26 cellular contexts compared by ENCODE assay signal in genomic region chr14:95664046-95664445, GRCh38. TPM values are rescaled to one million over a fixed set of nuclear protein-coding genes. Genes with fewer than 3 reads are reported as not detected.
DNase-seq lines count a peak whose midpoint lies in the region; ATAC-seq, FAIRE-seq and TF ChIP-seq lines count a peak whose summit lies in the region.
"Had no signal": no experiment of that assay in that cellular context is flagged by ENCODE, and none has a peak within 500 bp of the region (broad histone marks: within the 10 kb centered on the region; RNA-seq: fewer than 3 reads in every experiment).

No MANE protein-coding gene starts in this region.

- CTCF ChIA-PET in activated B cell treated with CpG ODN at 0.5 μM for 24 hours (lab: Charles Lee): interaction anchor here (0.9 to 5.3 kb wide), 3 partner anchors 34 to 110 kb away, joined by 3 to 26 read pairs (median 4); no protein-coding TSS in a partner anchor

- H3K27me3 ChIP-seq in pancreas: no peaks in the 10 kb centered on the region
- H3K27me3 ChIP-seq in effector memory CD4-positive, alpha-beta T cell (replicated peaks; ENCODE audit: control insufficient read depth, insufficient read depth, low read length, poor library complexity, severe bottlenecking): no peaks in the 10 kb centered on the region
- H3K27me3 ChIP-seq: foreskin keratinocyte had no signal

- TF ChIP-seq CTCF in activated B cell treated with CpG ODN at 0.5 μM for 24 hours (IDR thresholded peaks at IDR 0.05) (no peak), pancreas (IDR thresholded peaks at IDR 0.05) (no peak)

- ATAC-seq in activated B cell treated with CpG ODN at 0.5 μM for 24 hours (ENCODE audit: low read depth) (no peak), pancreas (peak in 3 of 4 donors; percentile 19 to 41 (median 21)), GM19467 (IDR thresholded peaks at IDR 0.05; ENCODE audit: unreplicated experiment) (no peak)
- ATAC-seq: foreskin keratinocyte had no signal

- H3K4me3 ChIP-seq in pancreas: no peak overlapping the region
- no peak overlapping the region for H3K4me3 ChIP-seq in effector memory CD4-positive, alpha-beta T cell (ENCODE audit: insufficient read depth, low read depth, low read length, poor library complexity, severe bottlenecking)
- H3K4me3 ChIP-seq: SJSA1, smooth muscle cell had no signal

- H3K27me3 Mint-ChIP-seq in activated B cell treated with CpG ODN at 0.5 μM for 24 hours: peaks cover 29% of the 10 kb centered on the region
- H3K27me3 Mint-ChIP-seq: activated naive CD8-positive, alpha-beta T cell treated with anti-CD3 and anti-CD28 coated beads for 36 hours had no signal

- peak overlapping the region in 2 of 4 donors; percentile 62 to 63 for H3K27ac ChIP-seq in pancreas
- no peak overlapping the region for H3K27ac ChIP-seq in effector memory CD4-positive, alpha-beta T cell (ENCODE audit: insufficient read depth, low read length, poor library complexity, severe bottlenecking)
- H3K27ac ChIP-seq: foreskin keratinocyte, SJSA1 had no signal

- intact Hi-C loops in activated B cell treated with CpG ODN at 0.5 μM for 24 hours (cut with micrococcal nuclease) (loop anchor here (1.0 to 5.0 kb wide), 6 partner anchors 17 to 87 kb away; no protein-coding TSS in a partner anchor), pancreas (cut with DNase I) (no loop called here)

- H3K4me3 Mint-ChIP-seq in activated B cell treated with CpG ODN at 0.5 μM for 24 hours: no peak overlapping the region
- H3K4me3 Mint-ChIP-seq: activated naive CD8-positive, alpha-beta T cell treated with anti-CD3 and anti-CD28 coated beads for 36 hours; activated T-helper 1 cell treated with anti-CD3 and anti-CD28 coated beads, Interleukin-12 subunit alpha, Interleukin-12 subunit beta, Interleukin-2, Interleukin-4 antibody, amounts not matched to agents 30 ng/mL and 10 ng/mL and 1 ng/mL, durations not matched to agents 14 hours and 24 hours and 36 hours; brain; CD4-positive, alpha-beta memory T cell; nephron progenitor cell had no signal

- no peaks in the 10 kb centered on the region for H3K36me3 ChIP-seq in pancreas
- H3K36me3 ChIP-seq in effector memory CD4-positive, alpha-beta T cell (ENCODE audit: control insufficient read depth, insufficient read depth, low read length): no peaks in the 10 kb centered on the region
- H3K36me3 ChIP-seq: SJSA1 had no signal

- 31 to 38% methylated on average over 4 of the region's 4 CpGs for WGBS in pancreas, 2 donors

- peaks cover 13 to 40% (median 36%) of the 10 kb centered on the region in 3 donors for H3K4me1 ChIP-seq in pancreas
- H3K4me1 ChIP-seq in effector memory CD4-positive, alpha-beta T cell (ENCODE audit: control insufficient read depth, insufficient read depth, low read length, poor library complexity, severe bottlenecking): no peaks in the 10 kb centered on the region
- H3K4me1 ChIP-seq: foreskin keratinocyte, SJSA1 had no signal

- peak; percentile 50 for DNase-seq in COLO668 (lab: John Stamatoyannopoulos, UW; ENCODE audit: unreplicated experiment)
- DNase-seq in NCI-H1092 (lab: John Stamatoyannopoulos, UW): peak; percentile 55
- no peak for DNase-seq in activated B cell treated with CpG ODN at 0.5 μM for 24 hours
- peak in 4 of 6 donors; percentile 41 to 55 (median 54) for DNase-seq in pancreas
- no peak for DNase-seq in UCSD-AML1 (lab: John Stamatoyannopoulos, UW; ENCODE audit: unreplicated experiment)
- no peak for DNase-seq in effector memory CD4-positive, alpha-beta T cell
- no peak for DNase-seq in activated CD8-positive, alpha-beta memory T cell treated with anti-CD3 and anti-CD28 coated beads, Interleukin-2, amount 50 U/mL, for 48 hours
- DNase-seq: activated CD8-positive, alpha-beta memory T cell treated with anti-CD3 and anti-CD28 coated beads for 24 hours; activated naive CD8-positive, alpha-beta T cell treated with anti-CD3 and anti-CD28 coated beads for 36 hours; CD4-positive, alpha-beta memory T cell; foreskin keratinocyte; IMR-90; mesenchymal stem cell; NCI-H1930; nephron progenitor cell; stimulated activated CD4-positive, alpha-beta T cell treated with anti-CD3 and anti-CD28 coated beads, Interleukin-4, amount 100 ng/mL, for 1 hour had no signal

- H3K4me1 Mint-ChIP-seq in activated B cell treated with CpG ODN at 0.5 μM for 24 hours: peaks cover 92% of the 10 kb centered on the region

- peak overlapping the region; percentile 90 for H3K27ac Mint-ChIP-seq in activated B cell treated with CpG ODN at 0.5 μM for 24 hours
- H3K27ac Mint-ChIP-seq: activated naive CD8-positive, alpha-beta T cell treated with anti-CD3 and anti-CD28 coated beads for 36 hours; activated T-helper 1 cell treated with anti-CD3 and anti-CD28 coated beads, Interleukin-12 subunit alpha, Interleukin-12 subunit beta, Interleukin-2, Interleukin-4 antibody, amounts not matched to agents 30 ng/mL and 10 ng/mL and 1 ng/mL, durations not matched to agents 14 hours and 24 hours and 36 hours; brain; CD4-positive, alpha-beta memory T cell; nephron progenitor cell had no signal

- POLR2A ChIA-PET in activated B cell treated with CpG ODN at 0.5 μM for 24 hours (lab: Charles Lee): interaction anchor here (1.2 to 7.2 kb wide), 4 partner anchors 16 to 51 kb away, joined by 3 to 68 read pairs (median 10); no protein-coding TSS in a partner anchor

- no peak for FAIRE-seq in pancreas (lab: Jason Lieb, UNC)

- no peaks in the 10 kb centered on the region for H3K36me3 Mint-ChIP-seq in activated B cell treated with CpG ODN at 0.5 μM for 24 hours (ENCODE audit: low read depth)
- H3K36me3 Mint-ChIP-seq: activated naive CD8-positive, alpha-beta T cell treated with anti-CD3 and anti-CD28 coated beads for 36 hours; brain; CD4-positive, alpha-beta memory T cell had no signal

- no peaks in the 10 kb centered on the region for H3K9me3 Mint-ChIP-seq in activated B cell treated with CpG ODN at 0.5 μM for 24 hours
- H3K9me3 Mint-ChIP-seq: activated naive CD8-positive, alpha-beta T cell treated with anti-CD3 and anti-CD28 coated beads for 36 hours; activated T-helper 1 cell treated with anti-CD3 and anti-CD28 coated beads, Interleukin-12 subunit alpha, Interleukin-12 subunit beta, Interleukin-2, Interleukin-4 antibody, amounts not matched to agents 30 ng/mL and 10 ng/mL and 1 ng/mL, durations not matched to agents 14 hours and 24 hours and 36 hours; brain; nephron progenitor cell had no signal

- no peaks in the 10 kb centered on the region for H3K9me3 ChIP-seq in pancreas
- H3K9me3 ChIP-seq in effector memory CD4-positive, alpha-beta T cell (ENCODE audit: control insufficient read depth, low read length): no peaks in the 10 kb centered on the region
- H3K9me3 ChIP-seq: SJSA1 had no signal

RNA-seq across cellular contexts. Expression of gene TCL1B, which starts 22.2 kb away (rescaled TPM):
- 1.1 and 1.2 TPM in 2 replicates for total RNA-seq in activated B cell treated with CpG ODN at 0.5 μM for 24 hours
- not detected for total RNA-seq in pancreas
- not detected for polyA plus RNA-seq in pancreas
- total RNA-seq: activated naive CD8-positive, alpha-beta T cell treated with anti-CD3 and anti-CD28 coated beads for 36 hours; activated T-helper 1 cell treated with anti-CD3 and anti-CD28 coated beads, Interleukin-12 subunit alpha, Interleukin-12 subunit beta, Interleukin-2, Interleukin-4 antibody, amounts not matched to agents 30 ng/mL and 10 ng/mL and 1 ng/mL, durations not matched to agents 14 hours and 24 hours and 36 hours; CD4-positive, alpha-beta memory T cell; dermis microvascular lymphatic vessel endothelial cell; epithelial cell of proximal tubule; foreskin keratinocyte; IMR-90; kidney epithelial cell; SJSA1; smooth muscle cell; T-helper 2 cell treated with Interferon-gamma antibody and Interleukin-4, amounts not matched to agents 100 ng/mL and 5 ng/mL, for 36 hours had no signal
- polyA plus RNA-seq: AG04450; CD4-positive, alpha-beta memory T cell; foreskin keratinocyte; IMR-90; smooth muscle cell had no signal

RNA-seq across cellular contexts. Expression of gene TCL1A, which starts 49.9 kb away (rescaled TPM):
- total RNA-seq in activated B cell treated with CpG ODN at 0.5 μM for 24 hours: 228 and 234 TPM in 2 replicates
- total RNA-seq in pancreas: under 1 TPM in 1 of 6 donors, not detected in 5; 0.16 TPM
- under 1 TPM in 1 of 2 donors, not detected in 1; 0.09 TPM for polyA plus RNA-seq in pancreas
- total RNA-seq: activated T-helper 1 cell treated with anti-CD3 and anti-CD28 coated beads, Interleukin-12 subunit alpha, Interleukin-12 subunit beta, Interleukin-2, Interleukin-4 antibody, amounts not matched to agents 30 ng/mL and 10 ng/mL and 1 ng/mL, durations not matched to agents 14 hours and 24 hours and 36 hours; CD4-positive, alpha-beta memory T cell; dermis microvascular lymphatic vessel endothelial cell; epithelial cell of proximal tubule; foreskin keratinocyte; IMR-90; kidney epithelial cell; SJSA1; smooth muscle cell; T-helper 2 cell treated with Interferon-gamma antibody and Interleukin-4, amounts not matched to agents 100 ng/mL and 5 ng/mL, for 36 hours had no signal
- polyA plus RNA-seq: AG04450, foreskin keratinocyte, IMR-90, smooth muscle cell had no signal

Comparison
In these comparisons a context has a peak if more than half of its experiments do, and no peak if none do; other contexts are left out.
1. DNase-seq: peak in COLO668 (single experiment), NCI-H1092 (single experiment) and pancreas (4 of 6); none in activated B cell treated with CpG ODN at 0.5 μM for 24 hours (single experiment), UCSD-AML1 (single experiment), effector memory CD4-positive, alpha-beta T cell (0 of 3) and activated CD8-positive, alpha-beta memory T cell treated with anti-CD3 and anti-CD28 coated beads, Interleukin-2, amount 50 U/mL, for 48 hours (single experiment).
2. ATAC-seq: peak in pancreas (3 of 4); none in activated B cell treated with CpG ODN at 0.5 μM for 24 hours (single experiment) and GM19467 (single experiment).
3. RNA of gene TCL1A, which starts 49.9 kb away (total RNA-seq): 228 to 234 TPM in activated B cell treated with CpG ODN at 0.5 μM for 24 hours; 0.16 TPM in pancreas; every median in the first group is over 100 times any median in the second.